23 cellular contexts compared by ENCODE assay signal in genomic region chr7:49866076-49866735, GRCh38.
DNase-seq lines count a peak whose midpoint lies in the region; ATAC-seq and TF ChIP-seq lines count a peak whose summit lies in the region.
"Had no signal": no experiment of that assay in that cellular context is flagged by ENCODE, and none has a peak within 500 bp of the region (broad histone marks: within the 10 kb centered on the region; RNA-seq: fewer than 3 reads in every experiment).

No MANE protein-coding gene starts in this region.

- H2AFZ ChIP-seq in Karpas-422 (ENCODE audit: low read length): no peak overlapping the region

- no peak overlapping the region for H3K4me3 ChIP-seq in Karpas-422 (ENCODE audit: low read length)
- H3K4me3 ChIP-seq: ascending aorta; BLaER1 treated with 17β-estradiol and CSF1 and Interleukin-3, amounts not matched to agents 10 nM and 100 nM; lower lobe of right lung; ovary; transverse colon had no signal

- peaks cover 2% of the 10 kb centered on the region for H3K9me3 Mint-ChIP-seq in glutamatergic neuron (ENCODE audit: unreplicated experiment)
- peaks cover 0 to 2% (median 0%) of the 10 kb centered on the region in 7 donors for H3K9me3 Mint-ChIP-seq in CD14-positive monocyte
- H3K9me3 Mint-ChIP-seq: activated CD4-positive, alpha-beta memory T cell treated with anti-CD3 and anti-CD28 coated beads for 36 hours; activated naive CD8-positive, alpha-beta T cell treated with anti-CD3 and anti-CD28 coated beads for 36 hours; activated T-helper 2 cell treated with anti-CD3 and anti-CD28 coated beads, Interferon-gamma antibody, Interleukin-2, Interleukin-4, amounts not matched to agents 10 μg/mL and 5 μg/mL and 100 μg/mL, durations not matched to agents 14 hours and 24 hours and 36 hours; dendritic cell treated with granulocyte-macrophage colony-stimulating factor and Interleukin-4, amounts not matched to agents 40 ng/mL and 50 ng/mL, for 4 days; nephron progenitor cell had no signal

- H3K27me3 ChIP-seq in Karpas-422 (ENCODE audit: low read length): no peaks in the 10 kb centered on the region
- H3K27me3 ChIP-seq: ascending aorta; BLaER1 treated with 17β-estradiol and CSF1 and Interleukin-3, amounts not matched to agents 10 nM and 100 nM; ovary; transverse colon had no signal

- H3K36me3 ChIP-seq in Karpas-422 (ENCODE audit: insufficient read depth, low read length): no peaks in the 10 kb centered on the region
- H3K36me3 ChIP-seq: ascending aorta; BLaER1 treated with 17β-estradiol and CSF1 and Interleukin-3, amounts not matched to agents 10 nM and 100 nM; lower lobe of right lung; ovary; transverse colon had no signal

- POLR2A ChIA-PET in RWPE1 (lab: Yijun Ruan, JAX; ENCODE audit: low non-redundant PET): no interaction called here

- TF ChIP-seq CTCF in RWPE1 (conservative IDR thresholded peaks at IDR 0.05; ENCODE audit: low read depth): no peak
- no peak for TF ChIP-seq CTCF in glutamatergic neuron (IDR thresholded peaks at IDR 0.05; ENCODE audit: partially characterized antibody, unreplicated experiment)
- TF ChIP-seq CTCF in CD14-positive monocyte (IDR thresholded peaks at IDR 0.05): no peak

- H3K9ac ChIP-seq in Karpas-422 (ENCODE audit: low read length): no peak overlapping the region
- H3K9ac ChIP-seq: BLaER1 treated with 17β-estradiol and CSF1 and Interleukin-3, amounts not matched to agents 10 nM and 100 nM had no signal

- no peaks in the 10 kb centered on the region for H3K9me2 ChIP-seq in Karpas-422 (replicated peaks; ENCODE audit: insufficient read depth, low read length)

- peak overlapping the region; percentile 85 for H3K27ac Mint-ChIP-seq in glutamatergic neuron (ENCODE audit: unreplicated experiment)
- H3K27ac Mint-ChIP-seq in CD14-positive monocyte: no peak overlapping the region
- H3K27ac Mint-ChIP-seq: activated CD4-positive, alpha-beta memory T cell treated with anti-CD3 and anti-CD28 coated beads for 36 hours; activated naive CD8-positive, alpha-beta T cell treated with anti-CD3 and anti-CD28 coated beads for 36 hours; activated T-helper 2 cell treated with anti-CD3 and anti-CD28 coated beads, Interferon-gamma antibody, Interleukin-2, Interleukin-4, amounts not matched to agents 10 μg/mL and 5 μg/mL and 100 μg/mL, durations not matched to agents 14 hours and 24 hours and 36 hours; dendritic cell treated with granulocyte-macrophage colony-stimulating factor and Interleukin-4, amounts not matched to agents 40 ng/mL and 50 ng/mL, for 4 days; nephron progenitor cell had no signal

- CTCF ChIA-PET in RWPE1 (lab: Yijun Ruan, JAX): interaction anchor here (0.6 kb wide), 1 partner anchor 727 kb away, joined by 4 read pairs; no protein-coding TSS in a partner anchor

- peaks cover 14% of the 10 kb centered on the region for H3K4me1 ChIP-seq in Karpas-422 (ENCODE audit: low read length)
- H3K4me1 ChIP-seq: ascending aorta; BLaER1 treated with 17β-estradiol and CSF1 and Interleukin-3, amounts not matched to agents 10 nM and 100 nM; lower lobe of right lung; transverse colon had no signal

- DNase-seq in Karpas-422 (no peak), RWPE1 (ENCODE audit: low spot score) (peak; percentile 76), glutamatergic neuron (no peak), retina (peak; percentile 17), NCI-H146 treated with DMSO at 0.1 percent for 48 hours (lab: John Stamatoyannopoulos, UW; ENCODE audit: unreplicated experiment) (no peak), left colon (no peak), CD14-positive monocyte (ENCODE audit: low spot score) (no peak)
- DNase-seq: activated CD4-positive, alpha-beta memory T cell treated with anti-CD3 and anti-CD28 coated beads for 36 hours; activated naive CD8-positive, alpha-beta T cell treated with anti-CD3 and anti-CD28 coated beads for 36 hours; central memory CD4-positive, alpha-beta T cell; COR-L47; DND-41; lower lobe of right lung; NCI-H1436 treated with DMSO at 0.1 percent for 48 hours; nephron progenitor cell; ovary; stimulated activated CD4-positive, alpha-beta T cell treated with anti-CD3 and anti-CD28 coated beads, Interleukin-2, amount 100 ng/mL, for 48 hours; transverse colon had no signal

- ATAC-seq in left colon: no peak
- ATAC-seq: activated CD4-positive, CD25-positive, alpha-beta regulatory T cell treated with anti-CD3 and anti-CD28 coated beads, Interleukin-2, amount 50 U/mL, for 24 hours; lower lobe of right lung had no signal

- peak overlapping the region; percentile 22 for H3K4me2 ChIP-seq in Karpas-422 (ENCODE audit: low read depth, low read length, poor library complexity, severe bottlenecking)
- H3K4me2 ChIP-seq: BLaER1 treated with 17β-estradiol and CSF1 and Interleukin-3, amounts not matched to agents 10 nM and 100 nM had no signal

- H3K9me3 ChIP-seq in Karpas-422 (ENCODE audit: low read length): no peaks in the 10 kb centered on the region
- H3K9me3 ChIP-seq: ascending aorta; BLaER1 treated with 17β-estradiol and CSF1 and Interleukin-3, amounts not matched to agents 10 nM and 100 nM; lower lobe of right lung; ovary; transverse colon had no signal

- intact Hi-C loops in left colon (cut with DNase I, micrococcal nuclease) (no loop called here), CD14-positive monocyte (cut with micrococcal nuclease) (no loop called here)

- H3K27ac ChIP-seq in Karpas-422 (ENCODE audit: low read length) (no peak overlapping the region), RWPE1 (no peak overlapping the region)
- H3K27ac ChIP-seq: ascending aorta; BLaER1 treated with 17β-estradiol and CSF1 and Interleukin-3, amounts not matched to agents 10 nM and 100 nM; lower lobe of right lung; transverse colon had no signal

- H3K27me3 Mint-ChIP-seq in glutamatergic neuron (ENCODE audit: unreplicated experiment) (peaks cover 2% of the 10 kb centered on the region), CD14-positive monocyte (ENCODE audit: low read depth in 3 of 3) (peaks cover 0 to 2% (median 1%) of the 10 kb centered on the region in 3 donors)
- H3K27me3 Mint-ChIP-seq: activated CD4-positive, alpha-beta memory T cell treated with anti-CD3 and anti-CD28 coated beads for 36 hours; dendritic cell treated with granulocyte-macrophage colony-stimulating factor and Interleukin-4, amounts not matched to agents 40 ng/mL and 50 ng/mL, for 4 days had no signal

- H3K4me1 Mint-ChIP-seq in glutamatergic neuron (ENCODE audit: low read depth, unreplicated experiment): peaks cover 23% of the 10 kb centered on the region
- H3K4me1 Mint-ChIP-seq in CD14-positive monocyte: no peaks in the 10 kb centered on the region
- H3K4me1 Mint-ChIP-seq: activated naive CD8-positive, alpha-beta T cell treated with anti-CD3 and anti-CD28 coated beads for 36 hours had no signal

- no peaks in the 10 kb centered on the region for H3K36me3 Mint-ChIP-seq in glutamatergic neuron (ENCODE audit: unreplicated experiment)
- H3K36me3 Mint-ChIP-seq in CD14-positive monocyte: no peaks in the 10 kb centered on the region
- H3K36me3 Mint-ChIP-seq: activated CD4-positive, alpha-beta memory T cell treated with anti-CD3 and anti-CD28 coated beads for 36 hours; activated naive CD8-positive, alpha-beta T cell treated with anti-CD3 and anti-CD28 coated beads for 36 hours had no signal

- H3K79me2 ChIP-seq in Karpas-422 (ENCODE audit: low read length): no peaks in the 10 kb centered on the region

- H3K4me3 Mint-ChIP-seq in glutamatergic neuron (ENCODE audit: unreplicated experiment) (peak overlapping the region; percentile 67), CD14-positive monocyte (no peak overlapping the region)
- H3K4me3 Mint-ChIP-seq: activated CD4-positive, alpha-beta memory T cell treated with anti-CD3 and anti-CD28 coated beads for 36 hours; activated naive CD8-positive, alpha-beta T cell treated with anti-CD3 and anti-CD28 coated beads for 36 hours; dendritic cell treated with granulocyte-macrophage colony-stimulating factor and Interleukin-4, amounts not matched to agents 40 ng/mL and 50 ng/mL, for 4 days; nephron progenitor cell had no signal

- H4K20me1 ChIP-seq in Karpas-422 (ENCODE audit: insufficient read depth, low read depth, low read length): no peaks in the 10 kb centered on the region
- H4K20me1 ChIP-seq: BLaER1 treated with 17β-estradiol and CSF1 and Interleukin-3, amounts not matched to agents 10 nM and 100 nM had no signal

Comparison
In these comparisons a context has a peak if more than half of its experiments do, and no peak if none do; other contexts are left out.
1. DNase-seq: peak in RWPE1 (single experiment) and retina (single experiment); none in Karpas-422 (single experiment), glutamatergic neuron (single experiment), NCI-H146 treated with DMSO at 0.1 percent for 48 hours (single experiment), left colon (0 of 2) and CD14-positive monocyte (single experiment).